In the genomic region with DNA sequence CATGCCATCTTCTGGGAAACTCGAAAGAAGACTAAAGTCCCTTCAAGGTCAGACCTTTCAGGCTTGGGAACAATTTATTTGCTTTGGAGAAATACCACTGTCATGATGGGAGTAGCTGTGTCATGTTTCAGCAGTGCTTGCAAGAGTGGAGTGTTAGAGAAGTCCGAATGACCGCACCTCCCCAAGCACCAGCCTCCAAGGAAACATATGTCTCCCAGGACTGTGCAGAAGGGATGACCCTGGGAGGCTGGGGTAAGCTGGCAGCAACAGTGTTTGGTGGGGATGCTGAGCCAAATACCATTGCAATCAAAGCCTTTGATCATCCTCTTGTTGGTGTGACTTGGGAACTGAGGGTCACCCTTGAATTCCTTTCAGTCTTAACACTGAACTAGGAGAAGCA, we compare ENCODE assay signal across 14 cellular contexts.
A peak's percentile ranks its signal among the peaks of the same experiment; 100 is the strongest.
DNase-seq lines count a peak whose midpoint lies in the region; ATAC-seq and TF ChIP-seq lines count a peak whose summit lies in the region.
"Had no signal": no experiment of that assay in that cellular context is flagged by ENCODE, and none has a peak within 500 bp of the region (broad histone marks: within the 10 kb centered on the region; RNA-seq: fewer than 3 reads in every experiment).

No MANE protein-coding gene starts in this region.

- H2BK120ac ChIP-seq in H9 (ENCODE audit: low read depth, low read length, poor library complexity, severe bottlenecking) = no peak overlapping the region

- no peak overlapping the region for H3K23ac ChIP-seq in H9 (ENCODE audit: insufficient read length, low read depth, low read length)

- H3K4me1 Mint-ChIP-seq in H9 (peaks cover 37 to 43% of the 10 kb centered on the region in 2 experiments), immature natural killer cell (no peaks in the 10 kb centered on the region)
- peaks cover 0 to 2% of the 10 kb centered on the region in 2 donors for H3K4me1 Mint-ChIP-seq in stimulated activated naive B cell treated with anti-CD40 and anti-IgM and Interleukin-4, amounts not matched to agents 10 μg/mL and 1 μg/mL and 100 μg/mL, for 72 hours
- H3K4me1 Mint-ChIP-seq in activated CD8-positive, alpha-beta T cell treated with anti-CD3 and anti-CD28 coated beads for 36 hours (ENCODE audit: low read depth) = no peaks in the 10 kb centered on the region
- H3K4me1 Mint-ChIP-seq: B cell had no signal

- peak overlapping the region; percentile 6 for H3K4me2 ChIP-seq in H9 (ENCODE audit: insufficient read depth, insufficient read length, low read length)
- H3K4me2 ChIP-seq: BLaER1 treated with 17β-estradiol and CSF1 and Interleukin-3, amounts not matched to agents 10 nM and 100 nM had no signal

- ATAC-seq in stimulated activated naive B cell treated with anti-CD40 and anti-IgM and Interleukin-4, amounts not matched to agents 10 μg/mL and 1 μg/mL and 100 μg/mL, for 72 hours (replicated peaks) = no peak
- no peak for ATAC-seq in activated CD8-positive, alpha-beta T cell treated with anti-CD3 and anti-CD28 coated beads for 36 hours
- ATAC-seq: CD8-positive, alpha-beta T cell; GM12878 had no signal

- no peak for TF ChIP-seq CTCF in H9 (conservative IDR thresholded peaks at IDR 0.05)
- no peak for TF ChIP-seq CTCF in activated CD8-positive, alpha-beta T cell treated with anti-CD3 and anti-CD28 coated beads for 36 hours (IDR thresholded peaks at IDR 0.05)

- H3T11ph ChIP-seq in H9 (ENCODE audit: low read length) = no peak overlapping the region

- H3K4me3 Mint-ChIP-seq in H9 (no peak overlapping the region), immature natural killer cell (no peak overlapping the region)
- no peak overlapping the region for H3K4me3 Mint-ChIP-seq in stimulated activated naive B cell treated with anti-CD40 and anti-IgM and Interleukin-4, amounts not matched to agents 10 μg/mL and 1 μg/mL and 100 μg/mL, for 72 hours
- no peak overlapping the region for H3K4me3 Mint-ChIP-seq in activated CD8-positive, alpha-beta T cell treated with anti-CD3 and anti-CD28 coated beads for 36 hours
- H3K4me3 Mint-ChIP-seq: B cell; CD8-positive, alpha-beta T cell had no signal

- H3K27me3 Mint-ChIP-seq in H9 (ENCODE audit: low read depth) = no peaks in the 10 kb centered on the region
- peaks cover 0 to 7% of the 10 kb centered on the region in 2 donors for H3K27me3 Mint-ChIP-seq in stimulated activated naive B cell treated with anti-CD40 and anti-IgM and Interleukin-4, amounts not matched to agents 10 μg/mL and 1 μg/mL and 100 μg/mL, for 72 hours
- H3K27me3 Mint-ChIP-seq in activated CD8-positive, alpha-beta T cell treated with anti-CD3 and anti-CD28 coated beads for 36 hours = peaks cover 2% of the 10 kb centered on the region
- H3K27me3 Mint-ChIP-seq in immature natural killer cell (ENCODE audit: low read depth in 3 of 3) = no peaks in the 10 kb centered on the region
- H3K27me3 Mint-ChIP-seq: B cell had no signal

- H2BK20ac ChIP-seq in H9 (ENCODE audit: low read depth, low read length, poor library complexity, severe bottlenecking) = no peak overlapping the region

- H3K23me2 ChIP-seq in H9 (ENCODE audit: insufficient read length, low read depth, low read length, poor library complexity, severe bottlenecking) = no peaks in the 10 kb centered on the region

- H3K27ac Mint-ChIP-seq in H9 (peak overlapping the region in 1 of 3 experiments; percentile 75; a peak in 2 of 7 replicates), immature natural killer cell (no peak overlapping the region)
- H3K27ac Mint-ChIP-seq in stimulated activated naive B cell treated with anti-CD40 and anti-IgM and Interleukin-4, amounts not matched to agents 10 μg/mL and 1 μg/mL and 100 μg/mL, for 72 hours = peak overlapping the region; percentile 9
- no peak overlapping the region for H3K27ac Mint-ChIP-seq in activated CD8-positive, alpha-beta T cell treated with anti-CD3 and anti-CD28 coated beads for 36 hours
- H3K27ac Mint-ChIP-seq: B cell; CD8-positive, alpha-beta T cell had no signal

- H2BK5ac ChIP-seq in H9 (ENCODE audit: insufficient read length, low read length) = no peak overlapping the region

- no peak overlapping the region for H4K8ac ChIP-seq in H9 (replicated peaks; ENCODE audit: insufficient read length, low read depth, low read length)

- H4K91ac ChIP-seq in H9 (ENCODE audit: insufficient read length, low read depth, low read length) = no peak overlapping the region

- H2AFZ ChIP-seq in H9 (ENCODE audit: low read length) = no peak overlapping the region
- H2AFZ ChIP-seq: GM23248 had no signal

- H3K56ac ChIP-seq in H9 (ENCODE audit: insufficient read length, low read depth, low read length) = no peak overlapping the region

- H3K27ac ChIP-seq in H9 (ENCODE audit: insufficient read length, low read depth, low read length) = no peak overlapping the region
- H3K27ac ChIP-seq: BLaER1 treated with 17β-estradiol and CSF1 and Interleukin-3, amounts not matched to agents 10 nM and 100 nM; GM23248 had no signal

- H3K36me3 Mint-ChIP-seq in H9 (ENCODE audit: insufficient read depth in 1 of 3, low read depth in 3 of 3) = no peaks in the 10 kb centered on the region; a peak in 1 of 7 replicates
- no peaks in the 10 kb centered on the region for H3K36me3 Mint-ChIP-seq in stimulated activated naive B cell treated with anti-CD40 and anti-IgM and Interleukin-4, amounts not matched to agents 10 μg/mL and 1 μg/mL and 100 μg/mL, for 72 hours
- no peaks in the 10 kb centered on the region for H3K36me3 Mint-ChIP-seq in activated CD8-positive, alpha-beta T cell treated with anti-CD3 and anti-CD28 coated beads for 36 hours (ENCODE audit: low read depth)
- H3K36me3 Mint-ChIP-seq in immature natural killer cell = no peaks in the 10 kb centered on the region
- H3K36me3 Mint-ChIP-seq: CD8-positive, alpha-beta T cell had no signal

- H3K9me3 Mint-ChIP-seq in H9 = no peaks in the 10 kb centered on the region
- peaks cover 0 to 2% of the 10 kb centered on the region in 2 donors for H3K9me3 Mint-ChIP-seq in stimulated activated naive B cell treated with anti-CD40 and anti-IgM and Interleukin-4, amounts not matched to agents 10 μg/mL and 1 μg/mL and 100 μg/mL, for 72 hours
- no peaks in the 10 kb centered on the region for H3K9me3 Mint-ChIP-seq in activated CD8-positive, alpha-beta T cell treated with anti-CD3 and anti-CD28 coated beads for 36 hours
- H3K9me3 Mint-ChIP-seq in immature natural killer cell = peaks cover 0 to 4% (median 0%) of the 10 kb centered on the region in 6 donors
- H3K9me3 Mint-ChIP-seq: CD8-positive, alpha-beta T cell had no signal

- no peaks in the 10 kb centered on the region for H3K27me3 ChIP-seq in H9 (ENCODE audit: insufficient read depth, low read length)
- H3K27me3 ChIP-seq: BLaER1 treated with 17β-estradiol and CSF1 and Interleukin-3, amounts not matched to agents 10 nM and 100 nM had no signal

- H3K79me2 ChIP-seq in H9 (ENCODE audit: insufficient read depth, low read length) = no peaks in the 10 kb centered on the region

- peaks cover 4% of the 10 kb centered on the region; the same call in 1 of the 2 replicates for H3K4me1 ChIP-seq in H9 (ENCODE audit: insufficient read depth, low read length)

- H4K5ac ChIP-seq in H9 (ENCODE audit: insufficient read length, low read depth, low read length) = no peak overlapping the region

- H3K9me3 ChIP-seq in H9 (ENCODE audit: control insufficient read depth, low read depth, low read length) = no peaks in the 10 kb centered on the region
- H3K9me3 ChIP-seq: BLaER1 treated with 17β-estradiol and CSF1 and Interleukin-3, amounts not matched to agents 10 nM and 100 nM had no signal

- no CpG with 5 or more reads among the region's 3 CpGs for WGBS in H9 (ENCODE audit: extremely low coverage, insufficient read length, low lambda C conversion rate)

- intact Hi-C loops in activated CD8-positive, alpha-beta T cell treated with anti-CD3 and anti-CD28 coated beads for 36 hours (cut with micrococcal nuclease) = no loop called here

- H3K14ac ChIP-seq in H9 (ENCODE audit: insufficient read depth, low read length) = no peak overlapping the region

- no peaks in the 10 kb centered on the region for H3K79me1 ChIP-seq in H9 (ENCODE audit: insufficient read depth, low read depth, low read length, poor library complexity, severe bottlenecking)

- H2BK15ac ChIP-seq in H9 (ENCODE audit: low read depth, low read length) = no peak overlapping the region

- POLR2A ChIA-PET in activated CD8-positive, alpha-beta T cell treated with anti-CD3 and anti-CD28 coated beads for 36 hours (lab: Charles Lee) = no interaction called here

- no peak overlapping the region for H3K9ac ChIP-seq in H9 (ENCODE audit: extremely low read depth, insufficient read length, low read length)
- H3K9ac ChIP-seq: BLaER1 treated with 17β-estradiol and CSF1 and Interleukin-3, amounts not matched to agents 10 nM and 100 nM; GM23248 had no signal

- CTCF ChIA-PET in activated CD8-positive, alpha-beta T cell treated with anti-CD3 and anti-CD28 coated beads for 36 hours (lab: Charles Lee) = no interaction called here

- no peak overlapping the region for H2AK5ac ChIP-seq in H9 (ENCODE audit: insufficient read length, low read length)

- no peak overlapping the region for H2BK12ac ChIP-seq in H9 (ENCODE audit: insufficient read length, low read depth, low read length)

- no peak for DNase-seq in H9
- DNase-seq in cerebellar cortex (ENCODE audit: low spot score) = peak; percentile 72
- DNase-seq in left kidney (ENCODE audit: low read depth, low spot score) = peak; percentile 40
- DNase-seq in stimulated activated naive B cell treated with anti-CD40 and anti-IgM and Interleukin-4, amounts not matched to agents 10 μg/mL and 1 μg/mL and 100 μg/mL, for 72 hours = no peak
- no peak for DNase-seq in activated CD8-positive, alpha-beta T cell treated with anti-CD3 and anti-CD28 coated beads for 36 hours
- no peak for DNase-seq in SKM-1 treated with dmso at 0.1 percent for 144 hours (lab: John Stamatoyannopoulos, UW; ENCODE audit: unreplicated experiment)
- DNase-seq in immature natural killer cell = no peak
- DNase-seq: Calu3; CD8-positive, alpha-beta T cell; DMS79 treated with DMSO at 0.1 percent for 48 hours; GM23248 had no signal

- no peak overlapping the region for H3K18ac ChIP-seq in H9 (ENCODE audit: insufficient read length, low read depth, low read length)

- no peak overlapping the region for H3K4ac ChIP-seq in H9 (ENCODE audit: low read depth, low read length)

- no peaks in the 10 kb centered on the region for H4K20me1 ChIP-seq in H9 (ENCODE audit: control insufficient read depth, insufficient read depth, insufficient read length)
- H4K20me1 ChIP-seq: BLaER1 treated with 17β-estradiol and CSF1 and Interleukin-3, amounts not matched to agents 10 nM and 100 nM had no signal

Comparison
In these comparisons a context has a peak if more than half of its experiments do, and no peak if none do; other contexts are left out.
1. DNase-seq: peak in cerebellar cortex (single experiment) and left kidney (single experiment); none in H9 (single experiment), stimulated activated naive B cell treated with anti-CD40 and anti-IgM and Interleukin-4, amounts not matched to agents 10 μg/mL and 1 μg/mL and 100 μg/mL, for 72 hours (single experiment), activated CD8-positive, alpha-beta T cell treated with anti-CD3 and anti-CD28 coated beads for 36 hours (single experiment), SKM-1 treated with dmso at 0.1 percent for 144 hours (single experiment) and immature natural killer cell (0 of 3).